Comparison of ENCODE assay signal across 10 cellular contexts in the genomic region with DNA sequence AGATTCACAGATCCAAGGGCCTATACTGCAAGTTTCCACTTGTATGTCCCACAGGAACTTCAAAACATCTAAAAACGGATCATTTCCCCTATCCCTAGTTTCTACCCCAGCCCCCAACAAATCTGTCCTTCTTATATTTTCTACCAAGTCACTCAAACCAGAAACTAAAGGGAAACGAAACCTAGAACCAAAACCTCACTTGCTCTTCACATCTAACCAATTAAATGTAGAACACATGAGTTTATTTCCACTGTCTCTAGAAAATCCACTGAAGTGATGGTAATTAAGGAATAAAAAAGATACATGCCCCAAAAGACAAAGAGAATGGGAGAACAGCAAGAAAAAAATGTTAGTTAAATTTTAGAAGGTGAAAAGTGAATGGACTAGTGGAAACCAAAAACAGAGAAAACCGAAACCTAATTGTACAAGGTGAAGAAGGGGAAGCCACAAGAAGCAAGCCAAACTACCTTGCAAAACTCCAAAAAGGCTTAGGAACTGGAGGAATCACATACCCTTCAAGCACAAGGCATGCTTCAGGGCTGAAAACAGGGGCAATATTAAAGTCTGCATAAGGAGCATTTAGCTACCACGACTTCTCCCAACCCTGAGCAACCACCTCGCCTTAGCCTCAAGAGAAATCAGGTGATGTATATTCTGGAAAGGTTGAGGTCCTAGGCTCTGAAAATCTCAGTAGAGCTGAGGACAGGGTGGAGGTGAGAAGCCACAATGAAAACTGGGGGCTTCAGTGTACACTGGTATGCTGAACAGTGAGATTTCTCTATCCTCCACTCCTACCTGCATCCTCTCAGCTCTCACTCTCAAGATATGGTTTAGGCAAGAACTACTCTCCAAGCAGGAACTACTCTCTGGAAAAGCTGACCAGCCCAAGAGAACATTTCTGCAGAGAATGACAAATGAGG. TPM values are rescaled to one million over a fixed set of nuclear protein-coding genes. Genes with fewer than 3 reads are reported as not detected.
DNase-seq lines count a peak whose midpoint lies in the region; ATAC-seq and FAIRE-seq lines count a peak whose summit lies in the region.
"Had no signal": no experiment of that assay in that cellular context is flagged by ENCODE, and none has a peak within 500 bp of the region (broad histone marks: within the 10 kb centered on the region; RNA-seq: fewer than 3 reads in every experiment).

No MANE protein-coding gene starts in this region.

- H3K4ac ChIP-seq in neuronal stem cell (ENCODE audit: low read length) = no peak overlapping the region

- H3K79me1 ChIP-seq in neuronal stem cell (ENCODE audit: low read depth, low read length) = peaks cover 2% of the 10 kb centered on the region

- H3K9ac ChIP-seq in neuronal stem cell (ENCODE audit: low read depth, low read length, poor library complexity) = no peak overlapping the region

- no peak overlapping the region for H2BK5ac ChIP-seq in neuronal stem cell (ENCODE audit: low read length)

- H3K4me1 ChIP-seq in neuronal stem cell (ENCODE audit: control insufficient read depth in 2 of 2, insufficient read depth in 1 of 2, low read depth in 1 of 2, low read length in 2 of 2) = no peaks in the 10 kb centered on the region

- FAIRE-seq in HTR-8/SVneo (lab: Jason Lieb, UNC) = no peak
- FAIRE-seq: astrocyte had no signal

- no peak overlapping the region for H2BK12ac ChIP-seq in neuronal stem cell (ENCODE audit: low read length)

- H3K36me3 ChIP-seq in neuronal stem cell (replicated peaks in 1 of 2; ENCODE audit: control insufficient read depth in 2 of 2, insufficient read depth in 2 of 2, low read length in 2 of 2) = peaks cover 17 to 94% of the 10 kb centered on the region in 2 donors

- H3K27ac ChIP-seq in neuronal stem cell (replicated peaks; ENCODE audit: low read length) = no peak overlapping the region

- ATAC-seq in GM19025 (IDR thresholded peaks at IDR 0.05; ENCODE audit: low read depth, unreplicated experiment) (peak; percentile 67), GM21723 (IDR thresholded peaks at IDR 0.05; ENCODE audit: unreplicated experiment) (peak; percentile 81), HG03565 (IDR thresholded peaks at IDR 0.05; ENCODE audit: unreplicated experiment) (peak; percentile 59)

- no peak overlapping the region for H3K4me2 ChIP-seq in neuronal stem cell (ENCODE audit: insufficient read depth, low read length, poor library complexity, severe bottlenecking)

- H4K8ac ChIP-seq in neuronal stem cell (ENCODE audit: low read depth, low read length) = no peak overlapping the region

- H3K18ac ChIP-seq in neuronal stem cell (ENCODE audit: low read length) = no peak overlapping the region

- no peak overlapping the region for H3K4me3 ChIP-seq in neuronal stem cell (ENCODE audit: low read length in 2 of 2)

- no CpG with 5 or more reads among the region's 5 CpGs for WGBS in neuronal stem cell (ENCODE audit: extremely low coverage in 2 of 2, insufficient read length in 2 of 2, insufficient replicate concordance in 1 of 2), 2 donors

- H4K91ac ChIP-seq in neuronal stem cell (ENCODE audit: low read depth, low read length, poor library complexity) = no peak overlapping the region

- H2AFZ ChIP-seq in neuronal stem cell (ENCODE audit: low read length) = no peak overlapping the region

- H3K23ac ChIP-seq in neuronal stem cell (ENCODE audit: low read depth, low read length, poor library complexity) = no peak overlapping the region

- no peaks in the 10 kb centered on the region for H3K27me3 ChIP-seq in neuronal stem cell (ENCODE audit: control insufficient read depth in 3 of 3, insufficient read depth in 3 of 3, low read depth in 1 of 3, low read length in 3 of 3)

- DNase-seq in medulla oblongata (ENCODE audit: extremely low spot score) (peak; percentile 77), NCI-H1092 treated with DMSO at 0.1 percent for 48 hours (lab: John Stamatoyannopoulos, UW) (no peak), neuronal stem cell (ENCODE audit: low spot score) (no peak), HTR-8/SVneo (ENCODE audit: insufficient read length, low spot score) (no peak)
- DNase-seq: NCI-H1417, trophoblast cell had no signal

- H2AK5ac ChIP-seq in neuronal stem cell (ENCODE audit: low read depth, low read length) = no peak overlapping the region

- H3K9me3 ChIP-seq in neuronal stem cell (replicated peaks in 1 of 2; ENCODE audit: control insufficient read depth in 2 of 2, insufficient read depth in 1 of 2, low read depth in 1 of 2, low read length in 2 of 2) = no peaks in the 10 kb centered on the region

- H3K14ac ChIP-seq in neuronal stem cell (ENCODE audit: low read length) = no peak overlapping the region

- H2BK120ac ChIP-seq in neuronal stem cell (ENCODE audit: low read depth, low read length) = no peak overlapping the region

- no peak overlapping the region for H2BK15ac ChIP-seq in neuronal stem cell (ENCODE audit: low read length)

RNA-seq across cellular contexts. Expression of gene SMU1, which starts 11.1 kb away (rescaled TPM):
- 14.0 TPM for polyA plus RNA-seq in neuronal stem cell (2013, experiment 1 of 2)
- polyA plus RNA-seq in neuronal stem cell (2013, experiment 2 of 2) = 14.7 TPM

RNA-seq across cellular contexts. Expression of gene DNAJA1, which starts 40.3 kb away (rescaled TPM):
- polyA plus RNA-seq in neuronal stem cell (2013, experiment 1 of 2) = 153 TPM
- polyA plus RNA-seq in neuronal stem cell (2013, experiment 2 of 2) = 152 TPM
